In genomic region chr11:6824461-6824860, GRCh38 we compare ENCODE assay signal across 37 cellular contexts. TPM values are rescaled to one million over a fixed set of nuclear protein-coding genes. Genes with fewer than 3 reads are reported as not detected.
"Had no signal": no experiment of that assay in that cellular context is flagged by ENCODE, and none has a peak within 500 bp of the region (broad histone marks: within the 10 kb centered on the region; RNA-seq: fewer than 3 reads in every experiment).

No MANE protein-coding gene starts in this region.

- H3K4me1 Mint-ChIP-seq: activated CD4-positive, alpha-beta T cell treated with anti-CD3 and anti-CD28 coated beads for 36 hours; activated CD4-positive, alpha-beta T cell treated with anti-CD3 and anti-CD28 coated beads, Interleukin-2, amount 10 ng/mL, durations not matched to agents 24 days and 14 days; activated CD8-positive, alpha-beta memory T cell treated with anti-CD3 and anti-CD28 coated beads, Interleukin-2, amount 10 ng/mL, durations not matched to agents 7 days and 5 days; activated naive CD4-positive, alpha-beta T cell treated with anti-CD3 and anti-CD28 coated beads, Interleukin-2, amount 50 U/mL, for 24 hours; activated naive CD8-positive, alpha-beta T cell treated with anti-CD3 and anti-CD28 coated beads for 36 hours; activated naive CD8-positive, alpha-beta T cell treated with anti-CD3 and anti-CD28 coated beads, Interleukin-2, amount 50 U/mL, for 24 hours; T-helper 17 cell had no signal

- H3K9me3 ChIP-seq: adrenal gland, body of pancreas, esophagus muscularis mucosa, gastrocnemius medialis had no signal

- H3K36me3 ChIP-seq: adrenal gland, esophagus muscularis mucosa, gastrocnemius medialis, heart right ventricle had no signal

- H3K27ac Mint-ChIP-seq: activated CD4-positive, alpha-beta memory T cell treated with anti-CD3 and anti-CD28 coated beads for 36 hours; activated CD4-positive, alpha-beta T cell treated with anti-CD3 and anti-CD28 coated beads for 36 hours; activated CD4-positive, alpha-beta T cell treated with anti-CD3 and anti-CD28 coated beads, Interleukin-2, amount 10 ng/mL, durations not matched to agents 24 days and 14 days; activated CD8-positive, alpha-beta memory T cell treated with anti-CD3 and anti-CD28 coated beads, Interleukin-2, amount 10 ng/mL, durations not matched to agents 7 days and 5 days; activated CD8-positive, alpha-beta T cell treated with anti-CD3 and anti-CD28 coated beads, Interleukin-2, amount 10 ng/mL, durations not matched to agents 7 days and 5 days; activated naive CD4-positive, alpha-beta T cell treated with anti-CD3 and anti-CD28 coated beads for 36 hours; activated naive CD4-positive, alpha-beta T cell treated with anti-CD3 and anti-CD28 coated beads, Interleukin-2, amount 50 U/mL, for 24 hours; activated naive CD8-positive, alpha-beta T cell treated with anti-CD3 and anti-CD28 coated beads for 36 hours; activated naive CD8-positive, alpha-beta T cell treated with anti-CD3 and anti-CD28 coated beads, Interleukin-2, amount 50 U/mL, for 24 hours; activated T-helper 1 cell treated with anti-CD3 and anti-CD28 coated beads, Interleukin-12 subunit alpha, Interleukin-12 subunit beta, Interleukin-2, Interleukin-4 antibody, amounts not matched to agents 30 ng/mL and 10 ng/mL and 1 ng/mL, durations not matched to agents 14 hours and 24 hours and 36 hours; activated T-helper 2 cell treated with anti-CD3 and anti-CD28 coated beads, Interferon-gamma antibody, Interleukin-2, Interleukin-4, amounts not matched to agents 10 μg/mL and 5 μg/mL and 100 μg/mL, durations not matched to agents 14 hours and 24 hours and 36 hours; effector memory CD8-positive, alpha-beta T cell; T-helper 17 cell; T-helper 2 cell treated with Interferon-gamma antibody and Interleukin-4, amounts not matched to agents 5 μg/mL and 100 μg/mL, for 36 hours had no signal

- H3K27me3 ChIP-seq: adrenal gland, body of pancreas, esophagus muscularis mucosa, foreskin keratinocyte, gastrocnemius medialis had no signal

- H3K4me1 ChIP-seq: adrenal gland, body of pancreas, esophagus muscularis mucosa, foreskin keratinocyte, gastrocnemius medialis, heart right ventricle had no signal

- H3K27ac ChIP-seq: adrenal gland, body of pancreas, esophagus muscularis mucosa, foreskin keratinocyte, gastrocnemius medialis, heart right ventricle had no signal

- H3K9me3 Mint-ChIP-seq: activated CD4-positive, alpha-beta memory T cell treated with anti-CD3 and anti-CD28 coated beads for 36 hours; activated CD4-positive, alpha-beta T cell treated with anti-CD3 and anti-CD28 coated beads, Interleukin-2, amount 10 ng/mL, durations not matched to agents 24 days and 14 days; activated naive CD4-positive, alpha-beta T cell treated with anti-CD3 and anti-CD28 coated beads, Interleukin-2, amount 50 U/mL, for 24 hours; activated T-helper 1 cell treated with anti-CD3 and anti-CD28 coated beads, Interleukin-12 subunit alpha, Interleukin-12 subunit beta, Interleukin-2, Interleukin-4 antibody, amounts not matched to agents 30 ng/mL and 10 ng/mL and 1 ng/mL, durations not matched to agents 14 hours and 24 hours and 36 hours; T-helper 2 cell treated with Interferon-gamma antibody and Interleukin-4, amounts not matched to agents 5 μg/mL and 100 μg/mL, for 36 hours had no signal

- FAIRE-seq: colon had no signal

- DNase-seq: activated CD4-positive, alpha-beta memory T cell treated with anti-CD3 and anti-CD28 coated beads for 36 hours; activated CD4-positive, alpha-beta T cell treated with anti-CD3 and anti-CD28 coated beads, Interleukin-2, amount 10 ng/mL, durations not matched to agents 24 days and 14 days; activated CD4-positive, CD25-positive, alpha-beta regulatory T cell; activated CD4-positive, CD25-positive, alpha-beta regulatory T cell treated with anti-CD3 and anti-CD28 coated beads, Interleukin-2, amount 50 U/mL, for 72 hours; activated CD8-positive, alpha-beta memory T cell treated with anti-CD3 and anti-CD28 coated beads, Interleukin-2, amount 10 ng/mL, durations not matched to agents 7 days and 5 days; activated CD8-positive, alpha-beta memory T cell treated with anti-CD3 and anti-CD28 coated beads, Interleukin-2, amount 50 U/mL, for 4 hours; activated CD8-positive, alpha-beta T cell treated with anti-CD3 and anti-CD28 coated beads, Interleukin-2, amount 10 ng/mL, durations not matched to agents 7 days and 5 days; activated effector memory CD4-positive, alpha-beta T cell treated with anti-CD3 and anti-CD28 coated beads, Interleukin-2, amount 50 U/mL, for 16 hours; activated naive CD8-positive, alpha-beta T cell treated with anti-CD3 and anti-CD28 coated beads for 36 hours; activated naive CD8-positive, alpha-beta T cell treated with anti-CD3 and anti-CD28 coated beads, Interleukin-2, amount 50 U/mL, for 24 hours; activated T-cell treated with anti-CD3 and anti-CD28 coated beads, Interleukin-2, amount 50 U/mL, for 1 hour; activated T-cell treated with anti-CD3 and anti-CD28 coated beads, Interleukin-2, amount 50 U/mL, for 48 hours; adrenal gland; amygdala; aorta; body of pancreas; caudate nucleus; cortex of kidney; dermis blood vessel endothelial cell; effector CD4-positive, alpha-beta T cell; effector memory CD8-positive, alpha-beta T cell; erythroblast; foreskin keratinocyte; gastrocnemius medialis; heart right ventricle; T-helper 17 cell had no signal

- H3K4me3 Mint-ChIP-seq: activated CD4-positive, alpha-beta memory T cell treated with anti-CD3 and anti-CD28 coated beads for 36 hours; activated CD4-positive, alpha-beta T cell treated with anti-CD3 and anti-CD28 coated beads for 36 hours; activated CD4-positive, alpha-beta T cell treated with anti-CD3 and anti-CD28 coated beads, Interleukin-2, amount 10 ng/mL, durations not matched to agents 24 days and 14 days; activated CD8-positive, alpha-beta memory T cell treated with anti-CD3 and anti-CD28 coated beads, Interleukin-2, amount 10 ng/mL, durations not matched to agents 7 days and 5 days; activated CD8-positive, alpha-beta T cell treated with anti-CD3 and anti-CD28 coated beads, Interleukin-2, amount 10 ng/mL, durations not matched to agents 7 days and 5 days; activated naive CD4-positive, alpha-beta T cell treated with anti-CD3 and anti-CD28 coated beads for 36 hours; activated naive CD4-positive, alpha-beta T cell treated with anti-CD3 and anti-CD28 coated beads, Interleukin-2, amount 50 U/mL, for 24 hours; activated naive CD8-positive, alpha-beta T cell treated with anti-CD3 and anti-CD28 coated beads for 36 hours; activated naive CD8-positive, alpha-beta T cell treated with anti-CD3 and anti-CD28 coated beads, Interleukin-2, amount 50 U/mL, for 24 hours; activated T-helper 1 cell treated with anti-CD3 and anti-CD28 coated beads, Interleukin-12 subunit alpha, Interleukin-12 subunit beta, Interleukin-2, Interleukin-4 antibody, amounts not matched to agents 30 ng/mL and 10 ng/mL and 1 ng/mL, durations not matched to agents 14 hours and 24 hours and 36 hours; effector memory CD8-positive, alpha-beta T cell; T-helper 17 cell; T-helper 2 cell treated with Interferon-gamma antibody and Interleukin-4, amounts not matched to agents 5 μg/mL and 100 μg/mL, for 36 hours had no signal

- H3K36me3 Mint-ChIP-seq: activated CD4-positive, alpha-beta memory T cell treated with anti-CD3 and anti-CD28 coated beads for 36 hours; activated CD8-positive, alpha-beta memory T cell treated with anti-CD3 and anti-CD28 coated beads, Interleukin-2, amount 10 ng/mL, durations not matched to agents 7 days and 5 days; activated naive CD4-positive, alpha-beta T cell treated with anti-CD3 and anti-CD28 coated beads, Interleukin-2, amount 50 U/mL, for 24 hours; activated naive CD8-positive, alpha-beta T cell treated with anti-CD3 and anti-CD28 coated beads for 36 hours had no signal

- H3K4me3 ChIP-seq: adrenal gland, body of pancreas, esophagus muscularis mucosa, gastrocnemius medialis, heart right ventricle had no signal

- ATAC-seq: activated CD8-positive, alpha-beta memory T cell treated with anti-CD3 and anti-CD28 coated beads, Interleukin-2, amount 10 ng/mL, durations not matched to agents 7 days and 5 days; activated CD8-positive, alpha-beta T cell treated with anti-CD3 and anti-CD28 coated beads, Interleukin-2, amount 10 ng/mL, durations not matched to agents 7 days and 5 days; activated naive CD8-positive, alpha-beta T cell treated with anti-CD3 and anti-CD28 coated beads, Interleukin-2, amount 50 U/mL, for 24 hours; body of pancreas; effector memory CD8-positive, alpha-beta T cell; foreskin keratinocyte; gastrocnemius medialis; T-helper 17 cell had no signal

RNA-seq across cellular contexts. Expression of gene OR10A5, which starts 21.0 kb away (rescaled TPM):
- total RNA-seq: activated CD4-positive, alpha-beta memory T cell treated with anti-CD3 and anti-CD28 coated beads for 36 hours; activated CD4-positive, alpha-beta T cell treated with anti-CD3 and anti-CD28 coated beads for 36 hours; activated CD4-positive, alpha-beta T cell treated with anti-CD3 and anti-CD28 coated beads, Interleukin-2, amount 10 ng/mL, durations not matched to agents 24 days and 14 days; activated CD8-positive, alpha-beta memory T cell treated with anti-CD3 and anti-CD28 coated beads for 36 hours; activated CD8-positive, alpha-beta memory T cell treated with anti-CD3 and anti-CD28 coated beads, Interleukin-2, amount 10 ng/mL, durations not matched to agents 7 days and 5 days; activated CD8-positive, alpha-beta T cell treated with anti-CD3 and anti-CD28 coated beads, Interleukin-2, amount 10 ng/mL, durations not matched to agents 7 days and 5 days; activated naive CD4-positive, alpha-beta T cell treated with anti-CD3 and anti-CD28 coated beads for 36 hours; activated naive CD8-positive, alpha-beta T cell treated with anti-CD3 and anti-CD28 coated beads for 36 hours; activated T-helper 1 cell treated with anti-CD3 and anti-CD28 coated beads, Interleukin-12 subunit alpha, Interleukin-12 subunit beta, Interleukin-2, Interleukin-4 antibody, amounts not matched to agents 30 ng/mL and 10 ng/mL and 1 ng/mL, durations not matched to agents 14 hours and 24 hours and 36 hours; activated T-helper 2 cell treated with anti-CD3 and anti-CD28 coated beads, Interferon-gamma antibody, Interleukin-2, Interleukin-4, amounts not matched to agents 10 μg/mL and 5 μg/mL and 100 μg/mL, durations not matched to agents 14 hours and 24 hours and 36 hours; adrenal gland; aorta; body of pancreas; chondrocyte; dermis blood vessel endothelial cell; esophagus muscularis mucosa; foreskin keratinocyte; gastrocnemius medialis; glomerular endothelial cell; heart right ventricle; T-helper 17 cell had no signal
- polyA plus RNA-seq: adrenal gland, aorta, foreskin keratinocyte, heart right ventricle had no signal

RNA-seq across cellular contexts. Expression of gene OR6A2, which starts 25.0 kb away (rescaled TPM):
- total RNA-seq: activated CD4-positive, alpha-beta memory T cell treated with anti-CD3 and anti-CD28 coated beads for 36 hours; activated CD8-positive, alpha-beta memory T cell treated with anti-CD3 and anti-CD28 coated beads, Interleukin-2, amount 10 ng/mL, durations not matched to agents 7 days and 5 days; chondrocyte; foreskin keratinocyte; heart right ventricle; T-helper 17 cell had no signal
- polyA plus RNA-seq: adrenal gland, aorta, foreskin keratinocyte, heart right ventricle had no signal

RNA-seq across cellular contexts. Expression of gene OR10A2, which starts 38.4 kb away (rescaled TPM):
- total RNA-seq: activated CD4-positive, alpha-beta memory T cell treated with anti-CD3 and anti-CD28 coated beads for 36 hours; activated CD4-positive, alpha-beta T cell treated with anti-CD3 and anti-CD28 coated beads for 36 hours; activated CD4-positive, alpha-beta T cell treated with anti-CD3 and anti-CD28 coated beads, Interleukin-2, amount 10 ng/mL, durations not matched to agents 24 days and 14 days; activated CD8-positive, alpha-beta memory T cell treated with anti-CD3 and anti-CD28 coated beads for 36 hours; activated CD8-positive, alpha-beta memory T cell treated with anti-CD3 and anti-CD28 coated beads, Interleukin-2, amount 10 ng/mL, durations not matched to agents 7 days and 5 days; activated CD8-positive, alpha-beta T cell treated with anti-CD3 and anti-CD28 coated beads, Interleukin-2, amount 10 ng/mL, durations not matched to agents 7 days and 5 days; activated naive CD4-positive, alpha-beta T cell treated with anti-CD3 and anti-CD28 coated beads for 36 hours; activated naive CD8-positive, alpha-beta T cell treated with anti-CD3 and anti-CD28 coated beads for 36 hours; activated T-helper 1 cell treated with anti-CD3 and anti-CD28 coated beads, Interleukin-12 subunit alpha, Interleukin-12 subunit beta, Interleukin-2, Interleukin-4 antibody, amounts not matched to agents 30 ng/mL and 10 ng/mL and 1 ng/mL, durations not matched to agents 14 hours and 24 hours and 36 hours; adrenal gland; aorta; body of pancreas; chondrocyte; dermis blood vessel endothelial cell; esophagus muscularis mucosa; foreskin keratinocyte; gastrocnemius medialis; glomerular endothelial cell; heart right ventricle; T-helper 17 cell had no signal
- polyA plus RNA-seq: adrenal gland, foreskin keratinocyte, heart right ventricle had no signal

RNA-seq across cellular contexts. Expression of gene OR2AG1, which starts 41.6 kb away (rescaled TPM):
- total RNA-seq: activated CD4-positive, alpha-beta memory T cell treated with anti-CD3 and anti-CD28 coated beads for 36 hours; activated CD4-positive, alpha-beta T cell treated with anti-CD3 and anti-CD28 coated beads for 36 hours; activated CD4-positive, alpha-beta T cell treated with anti-CD3 and anti-CD28 coated beads, Interleukin-2, amount 10 ng/mL, durations not matched to agents 24 days and 14 days; activated CD8-positive, alpha-beta memory T cell treated with anti-CD3 and anti-CD28 coated beads for 36 hours; activated CD8-positive, alpha-beta memory T cell treated with anti-CD3 and anti-CD28 coated beads, Interleukin-2, amount 10 ng/mL, durations not matched to agents 7 days and 5 days; activated CD8-positive, alpha-beta T cell treated with anti-CD3 and anti-CD28 coated beads, Interleukin-2, amount 10 ng/mL, durations not matched to agents 7 days and 5 days; activated naive CD4-positive, alpha-beta T cell treated with anti-CD3 and anti-CD28 coated beads for 36 hours; activated naive CD8-positive, alpha-beta T cell treated with anti-CD3 and anti-CD28 coated beads for 36 hours; activated T-helper 1 cell treated with anti-CD3 and anti-CD28 coated beads, Interleukin-12 subunit alpha, Interleukin-12 subunit beta, Interleukin-2, Interleukin-4 antibody, amounts not matched to agents 30 ng/mL and 10 ng/mL and 1 ng/mL, durations not matched to agents 14 hours and 24 hours and 36 hours; activated T-helper 2 cell treated with anti-CD3 and anti-CD28 coated beads, Interferon-gamma antibody, Interleukin-2, Interleukin-4, amounts not matched to agents 10 μg/mL and 5 μg/mL and 100 μg/mL, durations not matched to agents 14 hours and 24 hours and 36 hours; adrenal gland; aorta; body of pancreas; chondrocyte; dermis blood vessel endothelial cell; esophagus muscularis mucosa; foreskin keratinocyte; gastrocnemius medialis; glomerular endothelial cell; heart right ventricle; T-helper 17 cell had no signal
- polyA plus RNA-seq: adrenal gland, aorta, foreskin keratinocyte, heart right ventricle had no signal

RNA-seq across cellular contexts. Expression of gene OR10A4, which starts 52.0 kb away (rescaled TPM):
- total RNA-seq: activated CD4-positive, alpha-beta memory T cell treated with anti-CD3 and anti-CD28 coated beads for 36 hours; activated CD4-positive, alpha-beta T cell treated with anti-CD3 and anti-CD28 coated beads for 36 hours; activated CD4-positive, alpha-beta T cell treated with anti-CD3 and anti-CD28 coated beads, Interleukin-2, amount 10 ng/mL, durations not matched to agents 24 days and 14 days; activated CD8-positive, alpha-beta memory T cell treated with anti-CD3 and anti-CD28 coated beads for 36 hours; activated CD8-positive, alpha-beta memory T cell treated with anti-CD3 and anti-CD28 coated beads, Interleukin-2, amount 10 ng/mL, durations not matched to agents 7 days and 5 days; activated CD8-positive, alpha-beta T cell treated with anti-CD3 and anti-CD28 coated beads, Interleukin-2, amount 10 ng/mL, durations not matched to agents 7 days and 5 days; activated naive CD4-positive, alpha-beta T cell treated with anti-CD3 and anti-CD28 coated beads for 36 hours; activated naive CD8-positive, alpha-beta T cell treated with anti-CD3 and anti-CD28 coated beads for 36 hours; activated T-helper 1 cell treated with anti-CD3 and anti-CD28 coated beads, Interleukin-12 subunit alpha, Interleukin-12 subunit beta, Interleukin-2, Interleukin-4 antibody, amounts not matched to agents 30 ng/mL and 10 ng/mL and 1 ng/mL, durations not matched to agents 14 hours and 24 hours and 36 hours; activated T-helper 2 cell treated with anti-CD3 and anti-CD28 coated beads, Interferon-gamma antibody, Interleukin-2, Interleukin-4, amounts not matched to agents 10 μg/mL and 5 μg/mL and 100 μg/mL, durations not matched to agents 14 hours and 24 hours and 36 hours; adrenal gland; aorta; body of pancreas; chondrocyte; dermis blood vessel endothelial cell; esophagus muscularis mucosa; foreskin keratinocyte; gastrocnemius medialis; glomerular endothelial cell; heart right ventricle; T-helper 17 cell had no signal
- polyA plus RNA-seq: adrenal gland, aorta, foreskin keratinocyte, heart right ventricle had no signal
